In genomic region chr7:39838326-39838725, GRCh38 we compare ENCODE assay signal across 13 cellular contexts.
A peak's percentile ranks its signal among the peaks of the same experiment; 100 is the strongest.
DNase-seq lines count a peak whose midpoint lies in the region; ATAC-seq, FAIRE-seq and TF ChIP-seq lines count a peak whose summit lies in the region.
"Had no signal": no experiment of that assay in that cellular context is flagged by ENCODE, and none has a peak within 500 bp of the region (broad histone marks: within the 10 kb centered on the region; RNA-seq: fewer than 3 reads in every experiment).

No MANE protein-coding gene starts in this region.

- POLR2A ChIA-PET in activated CD8-positive, alpha-beta T cell treated with anti-CD3 and anti-CD28 coated beads for 36 hours (lab: Charles Lee), result no interaction called here

- H3K27ac Mint-ChIP-seq in activated CD8-positive, alpha-beta T cell treated with anti-CD3 and anti-CD28 coated beads for 36 hours, result no peak overlapping the region
- H3K27ac Mint-ChIP-seq: activated T-helper 2 cell treated with anti-CD3 and anti-CD28 coated beads, Interferon-gamma antibody, Interleukin-2, Interleukin-4, amounts not matched to agents 10 μg/mL and 5 μg/mL and 100 μg/mL, durations not matched to agents 14 hours and 24 hours and 36 hours; memory B cell; T-cell had no signal

- H3K4me3 ChIP-seq in left ventricle myocardium inferior, result no peak overlapping the region
- H3K4me3 ChIP-seq in cardiac fibroblast (replicated peaks in 1 of 2; ENCODE audit: low read depth in 2 of 2, low read length in 2 of 2), result no peak overlapping the region
- H3K4me3 ChIP-seq: tibial nerve had no signal

- ATAC-seq in left cardiac atrium, result no peak
- no peak for ATAC-seq in SK-N-SH treated with all-trans-retinoic acid at 6 μM for 48 hours
- no peak for ATAC-seq in activated CD8-positive, alpha-beta T cell treated with anti-CD3 and anti-CD28 coated beads for 36 hours
- ATAC-seq: T-cell had no signal

- DNase-seq in left cardiac atrium, result peak; percentile 20
- DNase-seq in left ventricle myocardium inferior, result no peak
- DNase-seq in NCI-H748 (lab: John Stamatoyannopoulos, UW; ENCODE audit: unreplicated experiment), result peak; percentile 97
- peak; percentile 61 to 75 for DNase-seq in cardiac fibroblast (ENCODE audit: low read depth in 2 of 2)
- DNase-seq in urothelium cell line (ENCODE audit: low spot score), result peak; percentile 31
- no peak for DNase-seq in germinal center (ENCODE audit: low spot score)
- DNase-seq in activated CD8-positive, alpha-beta T cell treated with anti-CD3 and anti-CD28 coated beads for 36 hours, result no peak
- DNase-seq: T-cell had no signal

- H3K4me1 ChIP-seq in left ventricle myocardium inferior, result peaks cover 12% of the 10 kb centered on the region
- H3K4me1 ChIP-seq: tibial nerve had no signal

- H3K27ac ChIP-seq in left ventricle myocardium inferior (replicated peaks), result no peak overlapping the region
- H3K27ac ChIP-seq: tibial nerve had no signal

- H3K4me3 Mint-ChIP-seq in activated CD8-positive, alpha-beta T cell treated with anti-CD3 and anti-CD28 coated beads for 36 hours, result no peak overlapping the region
- H3K4me3 Mint-ChIP-seq: memory B cell, T-cell had no signal

- TF ChIP-seq CTCF in left ventricle myocardium inferior (IDR thresholded peaks at IDR 0.05; ENCODE audit: borderline replicate concordance) (no peak), cardiac fibroblast (IDR thresholded peaks at IDR 0.05; ENCODE audit: low read depth, low read length) (no peak)
- no peak for TF ChIP-seq CTCF in activated CD8-positive, alpha-beta T cell treated with anti-CD3 and anti-CD28 coated beads for 36 hours (IDR thresholded peaks at IDR 0.05)

- H3K27me3 ChIP-seq in left ventricle myocardium inferior (ENCODE audit: low read depth), result no peaks in the 10 kb centered on the region

- H3K36me3 Mint-ChIP-seq in activated CD8-positive, alpha-beta T cell treated with anti-CD3 and anti-CD28 coated beads for 36 hours (ENCODE audit: low read depth), result no peaks in the 10 kb centered on the region
- H3K36me3 Mint-ChIP-seq: memory B cell, T-cell had no signal

- H3K36me3 ChIP-seq in left ventricle myocardium inferior, result no peaks in the 10 kb centered on the region
- H3K36me3 ChIP-seq: tibial nerve had no signal

- H3K27me3 Mint-ChIP-seq in activated CD8-positive, alpha-beta T cell treated with anti-CD3 and anti-CD28 coated beads for 36 hours, result peaks cover 46% of the 10 kb centered on the region

- CTCF ChIA-PET in activated CD8-positive, alpha-beta T cell treated with anti-CD3 and anti-CD28 coated beads for 36 hours (lab: Charles Lee), result no interaction called here

- FAIRE-seq in urothelium cell line (lab: Jason Lieb, UNC), result no peak
- FAIRE-seq: H1 had no signal

- intact Hi-C loops in left cardiac atrium (cut with DNase I) (no loop called here), left ventricle myocardium inferior (cut with micrococcal nuclease) (no loop called here)
- intact Hi-C loops in activated CD8-positive, alpha-beta T cell treated with anti-CD3 and anti-CD28 coated beads for 36 hours (cut with micrococcal nuclease), result no loop called here

- no peaks in the 10 kb centered on the region for H3K9me3 ChIP-seq in left ventricle myocardium inferior (replicated peaks)
- H3K9me3 ChIP-seq: tibial nerve had no signal

- peaks cover 3% of the 10 kb centered on the region for H3K4me1 Mint-ChIP-seq in activated CD8-positive, alpha-beta T cell treated with anti-CD3 and anti-CD28 coated beads for 36 hours (ENCODE audit: low read depth)
- H3K4me1 Mint-ChIP-seq: memory B cell had no signal

- no peaks in the 10 kb centered on the region for H3K9me3 Mint-ChIP-seq in activated CD8-positive, alpha-beta T cell treated with anti-CD3 and anti-CD28 coated beads for 36 hours
- H3K9me3 Mint-ChIP-seq: activated T-helper 2 cell treated with anti-CD3 and anti-CD28 coated beads, Interferon-gamma antibody, Interleukin-2, Interleukin-4, amounts not matched to agents 10 μg/mL and 5 μg/mL and 100 μg/mL, durations not matched to agents 14 hours and 24 hours and 36 hours; memory B cell; T-cell had no signal

TF ChIP-seq in SK-N-SH treated with all-trans-retinoic acid at 6 μM for 48 hours, 23 proteins besides CTCF, POLR2A, EP300 and RAD21 (continues in another document):
- TF ChIP-seq BACH2 (CRISPR knock-in tag; IDR thresholded peaks at IDR 0.05; ENCODE audit: borderline replicate concordance), result no peak
- TF ChIP-seq, protein P1, sequence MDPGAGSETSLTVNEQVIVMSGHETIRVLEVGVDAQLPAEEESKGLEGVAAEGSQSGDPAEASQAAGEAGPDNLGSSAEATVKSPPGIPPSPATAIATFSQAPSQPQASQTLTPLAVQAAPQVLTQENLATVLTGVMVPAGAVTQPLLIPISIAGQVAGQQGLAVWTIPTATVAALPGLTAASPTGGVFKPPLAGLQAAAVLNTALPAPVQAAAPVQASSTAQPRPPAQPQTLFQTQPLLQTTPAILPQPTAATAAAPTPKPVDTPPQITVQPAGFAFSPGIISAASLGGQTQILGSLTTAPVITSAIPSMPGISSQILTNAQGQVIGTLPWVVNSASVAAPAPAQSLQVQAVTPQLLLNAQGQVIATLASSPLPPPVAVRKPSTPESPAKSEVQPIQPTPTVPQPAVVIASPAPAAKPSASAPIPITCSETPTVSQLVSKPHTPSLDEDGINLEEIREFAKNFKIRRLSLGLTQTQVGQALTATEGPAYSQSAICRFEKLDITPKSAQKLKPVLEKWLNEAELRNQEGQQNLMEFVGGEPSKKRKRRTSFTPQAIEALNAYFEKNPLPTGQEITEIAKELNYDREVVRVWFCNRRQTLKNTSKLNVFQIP (CRISPR knock-in tag; IDR thresholded peaks at IDR 0.05; ENCODE audit: borderline replicate concordance, low read depth), result no peak
- no peak for TF ChIP-seq ZC3H10 (CRISPR knock-in tag; IDR thresholded peaks at IDR 0.05)
- TF ChIP-seq SNAI2 (CRISPR knock-in tag; IDR thresholded peaks at IDR 0.05), result no peak
- TF ChIP-seq TCF4 (CRISPR knock-in tag; IDR thresholded peaks at IDR 0.05; ENCODE audit: borderline replicate concordance), result no peak
- no peak for TF ChIP-seq GLIS3 (CRISPR knock-in tag; IDR thresholded peaks at IDR 0.05)
- no peak for TF ChIP-seq PATZ1 (CRISPR knock-in tag; IDR thresholded peaks at IDR 0.05; ENCODE audit: borderline replicate concordance)
- no peak for TF ChIP-seq ARNTL (CRISPR knock-in tag; IDR thresholded peaks at IDR 0.05; ENCODE audit: borderline replicate concordance, low read depth)
- no peak for TF ChIP-seq ZFP30 (CRISPR knock-in tag; IDR thresholded peaks at IDR 0.05)
- TF ChIP-seq, protein P2, sequence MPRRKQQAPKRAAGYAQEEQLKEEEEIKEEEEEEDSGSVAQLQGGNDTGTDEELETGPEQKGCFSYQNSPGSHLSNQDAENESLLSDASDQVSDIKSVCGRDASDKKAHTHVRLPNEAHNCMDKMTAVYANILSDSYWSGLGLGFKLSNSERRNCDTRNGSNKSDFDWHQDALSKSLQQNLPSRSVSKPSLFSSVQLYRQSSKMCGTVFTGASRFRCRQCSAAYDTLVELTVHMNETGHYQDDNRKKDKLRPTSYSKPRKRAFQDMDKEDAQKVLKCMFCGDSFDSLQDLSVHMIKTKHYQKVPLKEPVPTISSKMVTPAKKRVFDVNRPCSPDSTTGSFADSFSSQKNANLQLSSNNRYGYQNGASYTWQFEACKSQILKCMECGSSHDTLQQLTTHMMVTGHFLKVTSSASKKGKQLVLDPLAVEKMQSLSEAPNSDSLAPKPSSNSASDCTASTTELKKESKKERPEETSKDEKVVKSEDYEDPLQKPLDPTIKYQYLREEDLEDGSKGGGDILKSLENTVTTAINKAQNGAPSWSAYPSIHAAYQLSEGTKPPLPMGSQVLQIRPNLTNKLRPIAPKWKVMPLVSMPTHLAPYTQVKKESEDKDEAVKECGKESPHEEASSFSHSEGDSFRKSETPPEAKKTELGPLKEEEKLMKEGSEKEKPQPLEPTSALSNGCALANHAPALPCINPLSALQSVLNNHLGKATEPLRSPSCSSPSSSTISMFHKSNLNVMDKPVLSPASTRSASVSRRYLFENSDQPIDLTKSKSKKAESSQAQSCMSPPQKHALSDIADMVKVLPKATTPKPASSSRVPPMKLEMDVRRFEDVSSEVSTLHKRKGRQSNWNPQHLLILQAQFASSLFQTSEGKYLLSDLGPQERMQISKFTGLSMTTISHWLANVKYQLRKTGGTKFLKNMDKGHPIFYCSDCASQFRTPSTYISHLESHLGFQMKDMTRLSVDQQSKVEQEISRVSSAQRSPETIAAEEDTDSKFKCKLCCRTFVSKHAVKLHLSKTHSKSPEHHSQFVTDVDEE (CRISPR knock-in tag; IDR thresholded peaks at IDR 0.05), result no peak
- TF ChIP-seq RARB (CRISPR knock-in tag; IDR thresholded peaks at IDR 0.05), result no peak
- TF ChIP-seq PPARA (CRISPR knock-in tag; IDR thresholded peaks at IDR 0.05; ENCODE audit: borderline replicate concordance), result no peak
- no peak for TF ChIP-seq CSRNP3 (CRISPR knock-in tag; IDR thresholded peaks at IDR 0.05)
- TF ChIP-seq ESRRG (CRISPR knock-in tag; IDR thresholded peaks at IDR 0.05), result no peak
- no peak for TF ChIP-seq CSDC2 (CRISPR knock-in tag; IDR thresholded peaks at IDR 0.05)

Comparison
In these comparisons a context has a peak if more than half of its experiments do, and no peak if none do; other contexts are left out.
1. DNase-seq: peak in left cardiac atrium (single experiment), NCI-H748 (single experiment), cardiac fibroblast (2 of 2) and urothelium cell line (single experiment); none in left ventricle myocardium inferior (single experiment), germinal center (single experiment) and activated CD8-positive, alpha-beta T cell treated with anti-CD3 and anti-CD28 coated beads for 36 hours (single experiment).